ENCODE assay signal across 32 cellular contexts in the genomic region with DNA sequence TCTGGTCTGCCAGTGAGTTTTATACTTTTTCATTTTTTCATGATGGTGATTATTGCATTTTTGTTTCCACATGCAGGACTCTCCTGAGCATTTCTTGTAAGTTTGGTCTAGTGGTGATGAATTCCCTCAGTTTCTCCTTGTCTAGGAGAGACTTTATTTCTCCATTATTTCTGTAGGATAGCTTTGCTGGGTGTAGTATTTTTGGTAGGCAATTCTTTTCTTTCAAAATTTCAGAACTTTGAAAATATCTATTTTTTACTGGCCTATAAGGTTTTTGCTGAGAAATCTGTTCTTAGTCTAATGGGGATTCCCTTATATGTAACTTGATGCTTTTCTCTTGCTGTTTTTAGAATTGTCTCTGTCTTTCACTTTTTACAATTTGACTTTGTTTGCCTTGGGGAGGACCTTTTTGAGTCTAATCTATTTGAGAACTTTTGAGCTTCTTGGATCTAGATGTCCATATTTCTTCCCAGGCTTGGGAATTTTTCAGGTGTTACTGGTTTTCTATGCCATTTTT.
"Had no signal": no experiment of that assay in that cellular context is flagged by ENCODE, and none has a peak within 500 bp of the region (broad histone marks: within the 10 kb centered on the region; RNA-seq: fewer than 3 reads in every experiment).

No MANE protein-coding gene starts in this region.

- H3K27me3 Mint-ChIP-seq: activated B cell treated with CpG ODN at 0.5 μM for 24 hours; activated CD4-positive, alpha-beta memory T cell treated with anti-CD3 and anti-CD28 coated beads for 36 hours; activated CD4-positive, alpha-beta T cell treated with anti-CD3 and anti-CD28 coated beads, Interleukin-2, amount 10 ng/mL, durations not matched to agents 24 days and 14 days; activated CD8-positive, alpha-beta T cell treated with anti-CD3 and anti-CD28 coated beads for 36 hours; activated naive CD4-positive, alpha-beta T cell treated with anti-CD3 and anti-CD28 coated beads, Interleukin-2, amount 10 ng/mL, durations not matched to agents 7 days and 5 days; activated naive CD4-positive, alpha-beta T cell treated with anti-CD3 and anti-CD28 coated beads, Interleukin-2, amount 50 U/mL, for 24 hours; activated naive CD8-positive, alpha-beta T cell; activated naive CD8-positive, alpha-beta T cell treated with anti-CD3 and anti-CD28 coated beads, Interleukin-2, amount 10 ng/mL, durations not matched to agents 7 days and 5 days; activated naive CD8-positive, alpha-beta T cell treated with anti-CD3 and anti-CD28 coated beads, Interleukin-2, amount 50 U/mL, for 24 hours had no signal

- H3K4me3 Mint-ChIP-seq: activated B cell treated with CpG ODN at 0.5 μM for 24 hours; activated CD4-positive, alpha-beta memory T cell treated with anti-CD3 and anti-CD28 coated beads for 36 hours; activated CD4-positive, alpha-beta T cell treated with anti-CD3 and anti-CD28 coated beads, Interleukin-2, amount 10 ng/mL, durations not matched to agents 24 days and 14 days; activated CD8-positive, alpha-beta T cell treated with anti-CD3 and anti-CD28 coated beads for 36 hours; activated naive CD4-positive, alpha-beta T cell treated with anti-CD3 and anti-CD28 coated beads, Interleukin-2, amount 10 ng/mL, durations not matched to agents 7 days and 5 days; activated naive CD4-positive, alpha-beta T cell treated with anti-CD3 and anti-CD28 coated beads, Interleukin-2, amount 50 U/mL, for 24 hours; activated naive CD8-positive, alpha-beta T cell; activated naive CD8-positive, alpha-beta T cell treated with anti-CD3 and anti-CD28 coated beads, Interleukin-2, amount 10 ng/mL, durations not matched to agents 7 days and 5 days; activated naive CD8-positive, alpha-beta T cell treated with anti-CD3 and anti-CD28 coated beads, Interleukin-2, amount 50 U/mL, for 24 hours; activated T-cell treated with anti-CD3 and anti-CD28 coated beads, Interleukin-2, amount 50 U/mL, for 4 hours; T-helper 1 cell treated with Interleukin-12 subunit alpha and Interleukin-12 subunit beta and Interleukin-4 antibody, amounts not matched to agents 30 μg/mL and 1 μg/mL, for 36 hours; T-helper 2 cell treated with Interferon-gamma antibody and Interleukin-4, amounts not matched to agents 5 μg/mL and 100 μg/mL, for 36 hours had no signal

- H3K4me1 ChIP-seq: body of pancreas, breast epithelium had no signal

- H3K27ac ChIP-seq: adrenal gland, body of pancreas, brain microvascular endothelial cell, breast epithelium, VCaP had no signal

- ATAC-seq: activated CD8-positive, alpha-beta T cell treated with anti-CD3 and anti-CD28 coated beads for 36 hours; activated naive CD8-positive, alpha-beta T cell treated with anti-CD3 and anti-CD28 coated beads, Interleukin-2, amount 50 U/mL, for 24 hours; activated T-cell treated with anti-CD3 and anti-CD28 coated beads, Interleukin-2, amount 50 U/mL, for 4 hours; body of pancreas had no signal

- H3K4me3 ChIP-seq: adrenal gland, body of pancreas, breast epithelium had no signal

- H3K27ac Mint-ChIP-seq: activated B cell treated with CpG ODN at 0.5 μM for 24 hours; activated CD4-positive, alpha-beta memory T cell treated with anti-CD3 and anti-CD28 coated beads for 36 hours; activated CD4-positive, alpha-beta T cell treated with anti-CD3 and anti-CD28 coated beads, Interleukin-2, amount 10 ng/mL, durations not matched to agents 24 days and 14 days; activated CD8-positive, alpha-beta T cell treated with anti-CD3 and anti-CD28 coated beads for 36 hours; activated naive CD4-positive, alpha-beta T cell treated with anti-CD3 and anti-CD28 coated beads, Interleukin-2, amount 10 ng/mL, durations not matched to agents 7 days and 5 days; activated naive CD4-positive, alpha-beta T cell treated with anti-CD3 and anti-CD28 coated beads, Interleukin-2, amount 50 U/mL, for 24 hours; activated naive CD8-positive, alpha-beta T cell; activated naive CD8-positive, alpha-beta T cell treated with anti-CD3 and anti-CD28 coated beads, Interleukin-2, amount 10 ng/mL, durations not matched to agents 7 days and 5 days; activated naive CD8-positive, alpha-beta T cell treated with anti-CD3 and anti-CD28 coated beads, Interleukin-2, amount 50 U/mL, for 24 hours; activated T-helper 2 cell treated with anti-CD3 and anti-CD28 coated beads, Interferon-gamma antibody, Interleukin-2, Interleukin-4, amounts not matched to agents 10 μg/mL and 5 μg/mL and 100 μg/mL, durations not matched to agents 14 hours and 24 hours and 36 hours; T-helper 1 cell treated with Interleukin-12 subunit alpha and Interleukin-12 subunit beta and Interleukin-4 antibody, amounts not matched to agents 30 μg/mL and 1 μg/mL, for 36 hours; T-helper 2 cell treated with Interferon-gamma antibody and Interleukin-4, amounts not matched to agents 5 μg/mL and 100 μg/mL, for 36 hours had no signal

- H3K4me1 Mint-ChIP-seq: activated CD4-positive, alpha-beta T cell treated with anti-CD3 and anti-CD28 coated beads, Interleukin-2, amount 10 ng/mL, durations not matched to agents 24 days and 14 days; activated naive CD4-positive, alpha-beta T cell treated with anti-CD3 and anti-CD28 coated beads, Interleukin-2, amount 10 ng/mL, durations not matched to agents 7 days and 5 days; activated naive CD8-positive, alpha-beta T cell treated with anti-CD3 and anti-CD28 coated beads, Interleukin-2, amount 10 ng/mL, durations not matched to agents 7 days and 5 days had no signal

- H3K36me3 ChIP-seq: adrenal gland, brain microvascular endothelial cell, breast epithelium had no signal

- H3K27me3 ChIP-seq: adrenal gland, body of pancreas, brain microvascular endothelial cell, breast epithelium had no signal

- DNase-seq: activated B cell treated with CpG ODN at 0.5 μM for 24 hours; activated CD4-positive, alpha-beta memory T cell treated with anti-CD3 and anti-CD28 coated beads for 36 hours; activated CD4-positive, alpha-beta T cell treated with anti-CD3 and anti-CD28 coated beads for 4 hours; activated CD4-positive, alpha-beta T cell treated with anti-CD3 and anti-CD28 coated beads, Interleukin-2, amount 10 ng/mL, durations not matched to agents 24 days and 14 days; activated CD4-positive, alpha-beta T cell treated with anti-CD3 and anti-CD28 coated beads, Interleukin-2, amount 50 U/mL, for 1 hour; activated CD4-positive, alpha-beta T cell treated with anti-CD3 and anti-CD28 coated beads, Interleukin-2, amount 50 U/mL, for 4 hours; activated CD4-positive, CD25-positive, alpha-beta regulatory T cell treated with anti-CD3 and anti-CD28 coated beads, Interleukin-2, amount 50 U/mL, for 72 hours; activated CD8-positive, alpha-beta memory T cell treated with anti-CD3 and anti-CD28 coated beads, Interleukin-2, amount 50 U/mL, for 48 hours; activated CD8-positive, alpha-beta T cell treated with anti-CD3 and anti-CD28 coated beads for 36 hours; activated effector memory CD4-positive, alpha-beta T cell treated with Interleukin-2 at 50 U/mL for 16 hours; activated gamma-delta T cell; activated naive CD4-positive, alpha-beta T cell treated with anti-CD3 and anti-CD28 coated beads, Interleukin-2, amount 10 ng/mL, durations not matched to agents 7 days and 5 days; activated naive CD4-positive, alpha-beta T cell treated with Interleukin-2 at 50 U/mL for 16 hours; activated naive CD8-positive, alpha-beta T cell treated with anti-CD3 and anti-CD28 coated beads, Interleukin-2, amount 10 ng/mL, durations not matched to agents 7 days and 5 days; activated naive CD8-positive, alpha-beta T cell treated with anti-CD3 and anti-CD28 coated beads, Interleukin-2, amount 50 U/mL, for 24 hours; activated T-cell treated with anti-CD3 and anti-CD28 coated beads, Interleukin-2, amount 50 U/mL, for 4 hours; adrenal gland; amniotic stem cell; aorta; body of pancreas; brain microvascular endothelial cell; central memory CD4-positive, alpha-beta T cell; T-helper 1 cell; T-helper 2 cell; T-helper 9 cell had no signal
